ENCODE assay signal across 8 cellular contexts in the genomic region with DNA sequence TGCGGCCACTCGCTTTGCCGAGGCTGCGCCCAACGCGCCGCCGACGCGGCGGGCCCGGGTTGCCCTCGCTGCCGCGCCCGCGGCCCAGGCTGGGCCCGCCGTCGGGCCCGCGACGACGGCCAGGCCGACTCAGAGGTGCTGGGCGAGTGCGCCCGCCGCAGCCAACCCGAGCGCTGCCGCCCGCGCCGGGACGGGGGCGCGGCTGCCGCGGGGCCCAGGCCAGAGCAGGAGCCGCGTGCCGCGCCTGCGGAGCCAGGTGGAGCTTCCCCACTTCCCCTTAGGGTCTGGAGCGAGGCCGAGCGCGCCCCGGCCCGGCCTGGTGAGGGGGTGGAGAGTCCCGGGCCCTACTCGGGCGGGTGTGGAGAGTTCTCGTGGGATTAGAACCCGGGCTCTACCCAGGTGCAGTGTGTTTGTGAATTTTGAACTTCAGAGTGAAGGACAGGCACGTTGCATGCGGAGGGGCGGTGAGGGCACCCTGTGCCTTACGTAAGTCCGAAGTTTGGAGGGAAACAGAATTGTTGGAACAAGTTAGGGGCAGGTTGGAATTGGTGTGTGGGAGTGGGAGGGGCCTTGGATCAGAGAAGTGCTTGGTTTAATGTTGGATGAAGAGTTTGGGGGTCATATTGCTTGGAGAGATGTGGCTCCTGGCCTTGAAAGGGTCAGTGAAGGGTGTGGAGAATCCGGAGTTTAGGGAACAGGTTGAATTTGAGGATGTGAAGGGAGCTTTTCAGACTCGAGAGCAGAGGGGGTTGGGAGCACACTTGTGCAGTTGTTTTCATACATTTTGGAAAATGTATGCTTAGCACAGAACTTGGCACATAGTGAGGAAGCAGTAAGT. TPM values are rescaled to one million over a fixed set of nuclear protein-coding genes. Genes with fewer than 3 reads are reported as not detected.
A peak's percentile ranks its signal among the peaks of the same experiment; 100 is the strongest.
DNase-seq lines count a peak whose midpoint lies in the region; ATAC-seq and TF ChIP-seq lines count a peak whose summit lies in the region.

No MANE protein-coding gene starts in this region.

- H3K27ac ChIP-seq in SJCRH30: peak overlapping the region; percentile 83
- H3K27ac ChIP-seq in cardiac muscle cell: peak overlapping the region; percentile 98
- peak overlapping the region; percentile 77 for H3K27ac ChIP-seq in trophoblast cell (ENCODE audit: low read depth, low read length)

- ATAC-seq in GM19395 (IDR thresholded peaks at IDR 0.05; ENCODE audit: unreplicated experiment) (peak; percentile 47), HG03460 (IDR thresholded peaks at IDR 0.05; ENCODE audit: unreplicated experiment) (peak; percentile 42)

- H3K9me3 ChIP-seq in SJCRH30 (replicated peaks) (no peaks in the 10 kb centered on the region), cardiac muscle cell (ENCODE audit: low read depth) (no peaks in the 10 kb centered on the region), trophoblast cell (ENCODE audit: insufficient read depth, low read depth, low read length) (no peaks in the 10 kb centered on the region)

- H2BK5ac ChIP-seq in trophoblast cell (ENCODE audit: low read depth, low read length, poor library complexity): peak overlapping the region; percentile 84

- H3K18ac ChIP-seq in trophoblast cell (ENCODE audit: low read length): peak overlapping the region; percentile 87

- H3K23ac ChIP-seq in trophoblast cell (ENCODE audit: low read length): no peak overlapping the region

- no CpG with 5 or more reads among the region's 63 CpGs for WGBS in trophoblast cell (ENCODE audit: extremely low coverage, insufficient coverage, insufficient read length)

- H3K4me1 ChIP-seq in SJCRH30: no peaks in the 10 kb centered on the region
- peaks cover 7% of the 10 kb centered on the region for H3K4me1 ChIP-seq in cardiac muscle cell (ENCODE audit: low read depth)
- peaks cover 2 to 4% of the 10 kb centered on the region in 2 experiments for H3K4me1 ChIP-seq in trophoblast cell (ENCODE audit: control insufficient read depth in 1 of 2, insufficient read depth in 2 of 2, low read length in 2 of 2)

- peak overlapping the region; percentile 12 for H2BK12ac ChIP-seq in trophoblast cell (ENCODE audit: low read length)

- H4K12ac ChIP-seq in trophoblast cell (ENCODE audit: low read depth, low read length): peak overlapping the region; percentile 71

- TF ChIP-seq CTCF in cardiac muscle cell (IDR thresholded peaks at IDR 0.05; ENCODE audit: low read depth, low read length): no peak

- peak overlapping the region; percentile 95 for H3K4me3 ChIP-seq in SJCRH30
- H3K4me3 ChIP-seq in cardiac muscle cell: peak overlapping the region; percentile 73
- peak overlapping the region; percentile 91 for H3K4me3 ChIP-seq in trophoblast cell (ENCODE audit: low read depth, low read length)

- peak overlapping the region; percentile 90 for H4K91ac ChIP-seq in trophoblast cell (ENCODE audit: low read depth, low read length)

- no peak overlapping the region for H2AK5ac ChIP-seq in trophoblast cell (ENCODE audit: low read length)

- H4K8ac ChIP-seq in trophoblast cell (ENCODE audit: low read depth, low read length): peak overlapping the region; percentile 92

- no peaks in the 10 kb centered on the region for H3K27me3 ChIP-seq in SJCRH30
- H3K27me3 ChIP-seq in cardiac muscle cell: no peaks in the 10 kb centered on the region
- H3K27me3 ChIP-seq in trophoblast cell (ENCODE audit: insufficient read depth, low read length): no peaks in the 10 kb centered on the region

- H3K9ac ChIP-seq in trophoblast cell (ENCODE audit: low read length): peak overlapping the region; percentile 99

- H3K14ac ChIP-seq in trophoblast cell (ENCODE audit: low read length): peak overlapping the region; percentile 91

- H3K36me3 ChIP-seq in SJCRH30 (no peaks in the 10 kb centered on the region), cardiac muscle cell (no peaks in the 10 kb centered on the region), trophoblast cell (ENCODE audit: control insufficient read depth in 1 of 2, insufficient read depth in 2 of 2, low read length in 2 of 2) (no peaks in the 10 kb centered on the region)

- H3K4ac ChIP-seq in trophoblast cell (ENCODE audit: low read depth, low read length): peak overlapping the region; percentile 76

- peak overlapping the region; percentile 84 for H2BK120ac ChIP-seq in trophoblast cell (ENCODE audit: insufficient read depth, low read length, poor library complexity)

- H3K79me1 ChIP-seq in trophoblast cell (ENCODE audit: low read length): peaks cover 6% of the 10 kb centered on the region

- in situ Hi-C loops in Caki2 (cut with HindIII; ENCODE audit: low pct_unique_long_range_greater_than_20kb, low sequenced_read_pairs): no loop called here

- peak overlapping the region; percentile 95 for H3K4me2 ChIP-seq in trophoblast cell (ENCODE audit: low read length)

- DNase-seq in Caki2 (ENCODE audit: low read depth): peak; percentile 53
- peak; percentile 56 to 63 for DNase-seq in SJCRH30
- peak; percentile 61 for DNase-seq in activated naive CD4-positive, alpha-beta T cell treated with anti-CD3 and anti-CD28 coated beads, Interleukin-2, amount 50 U/mL, for 16 hours
- peak; percentile 40 to 62 for DNase-seq in cardiac muscle cell (ENCODE audit: low read depth in 1 of 2, low spot score in 1 of 2)
- peak; percentile 33 to 64 for DNase-seq in trophoblast cell
- no peak for DNase-seq in NCI-H128 (lab: John Stamatoyannopoulos, UW; ENCODE audit: unreplicated experiment)

- H3K79me2 ChIP-seq in trophoblast cell (ENCODE audit: control insufficient read depth, insufficient read depth, low read length, poor library complexity): peaks cover 5% of the 10 kb centered on the region

- peak overlapping the region; percentile 83 for H2AFZ ChIP-seq in trophoblast cell (ENCODE audit: insufficient read depth, low read length, poor library complexity)

RNA-seq across cellular contexts. Expression of a gene that starts 0.7 kb away (rescaled TPM):
- 4.8 and 5.1 TPM in 2 replicates for total RNA-seq in Caki2 (2014; rRNA removed; shearing (Covaris generic); ENCODE audit: low replicate concordance)
- 16.0 and 17.8 TPM in 2 replicates for total RNA-seq in SJCRH30 (2014; rRNA removed; shearing (Covaris generic))
- 10.0 and 15.3 TPM in 2 replicates for total RNA-seq in cardiac muscle cell
- 3.3 and 4.0 TPM in 2 replicates for polyA plus RNA-seq in cardiac muscle cell
- 4.2 and 4.6 TPM in 2 replicates for polyA plus RNA-seq in trophoblast cell (2013)

RNA-seq across cellular contexts. Expression of a gene that starts 18.1 kb away (rescaled TPM):
- total RNA-seq in Caki2 (2014; rRNA removed; shearing (Covaris generic); ENCODE audit: low replicate concordance): not detected in 2 replicates
- not detected in 2 replicates for total RNA-seq in SJCRH30 (2014; rRNA removed; shearing (Covaris generic))
- total RNA-seq in cardiac muscle cell: not detected in 2 replicates
- not detected in 2 replicates for polyA plus RNA-seq in cardiac muscle cell
- not detected in 2 replicates for polyA plus RNA-seq in trophoblast cell (2013)
